20 cellular contexts compared by ENCODE assay signal in genomic region chr14:51544901-51545300, GRCh38.
"Had no signal": no experiment of that assay in that cellular context is flagged by ENCODE, and none has a peak within 500 bp of the region (broad histone marks: within the 10 kb centered on the region; RNA-seq: fewer than 3 reads in every experiment).

No MANE protein-coding gene starts in this region.

- H3K9me3 ChIP-seq: prostate gland, right atrium auricular region, tibial nerve had no signal

- H3K27ac ChIP-seq: prostate gland, right atrium auricular region, tibial nerve had no signal

- H3K4me3 ChIP-seq: lung, prostate gland, right atrium auricular region, skin epidermis, tibial nerve had no signal

- DNase-seq: activated CD4-positive, alpha-beta memory T cell treated with anti-CD3 and anti-CD28 coated beads, Interleukin-2, amount 10 ng/mL, durations not matched to agents 7 days and 5 days; activated CD4-positive, alpha-beta T cell treated with anti-CD3 and anti-CD28 coated beads for 48 hours; activated CD4-positive, CD25-positive, alpha-beta regulatory T cell; activated CD8-positive, alpha-beta memory T cell treated with anti-CD3 and anti-CD28 coated beads, Interleukin-2, amount 10 ng/mL, durations not matched to agents 7 days and 5 days; activated naive CD4-positive, alpha-beta T cell treated with Interleukin-2 at 50 U/mL for 16 hours; activated naive CD8-positive, alpha-beta T cell treated with anti-CD3 and anti-CD28 coated beads, Interleukin-2, amount 10 ng/mL, durations not matched to agents 7 days and 5 days; effector CD8-positive, alpha-beta T cell; foreskin fibroblast; hypothalamus; islet precursor cell; stimulated activated CD4-positive, alpha-beta T cell treated with anti-CD3 and anti-CD28 coated beads, Interleukin-15, amount 100 ng/mL, for 24 hours; stimulated activated CD4-positive, alpha-beta T cell treated with anti-CD3 and anti-CD28 coated beads, Interleukin-2, amount 100 ng/mL, for 48 hours; T-cell had no signal

- H3K36me3 ChIP-seq: prostate gland, right atrium auricular region, tibial nerve had no signal

- H3K27me3 ChIP-seq: right atrium auricular region, tibial nerve had no signal

- ATAC-seq: activated CD8-positive, alpha-beta memory T cell treated with anti-CD3 and anti-CD28 coated beads, Interleukin-2, amount 10 ng/mL, durations not matched to agents 7 days and 5 days; activated T-helper 17 cell treated with anti-CD3 and anti-CD28 coated beads, Interleukin-2, amount 50 U/mL, for 72 hours; left lobe of liver; T-cell had no signal
